16 cellular contexts compared by ENCODE assay signal in the genomic region with DNA sequence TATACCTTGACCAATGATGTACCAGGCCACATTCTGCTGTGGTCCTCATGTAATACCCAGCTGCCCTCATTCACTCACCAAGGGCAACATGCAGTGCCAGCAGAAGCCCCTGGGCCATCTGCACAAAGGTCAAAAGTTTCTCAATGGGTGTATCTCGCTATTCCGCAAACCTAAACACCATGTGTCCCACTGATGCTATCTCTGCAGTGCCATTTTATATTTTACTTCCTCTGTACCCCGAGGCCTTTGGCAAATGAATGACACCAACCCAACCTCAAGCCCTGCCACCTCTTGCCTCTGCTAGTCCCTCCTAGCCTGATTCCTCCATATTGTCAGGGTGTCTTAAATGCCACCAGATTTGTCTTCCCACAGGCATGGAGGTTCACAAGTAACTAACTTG. TPM values are rescaled to one million over a fixed set of nuclear protein-coding genes. Genes with fewer than 3 reads are reported as not detected.
DNase-seq lines count a peak whose midpoint lies in the region; ATAC-seq and TF ChIP-seq lines count a peak whose summit lies in the region.
"Had no signal": no experiment of that assay in that cellular context is flagged by ENCODE, and none has a peak within 500 bp of the region (broad histone marks: within the 10 kb centered on the region; RNA-seq: fewer than 3 reads in every experiment).

No MANE protein-coding gene starts in this region.

- CTCF ChIA-PET in activated naive CD4-positive, alpha-beta T cell treated with anti-CD3 and anti-CD28 coated beads, Interleukin-2, amount 10 ng/mL, durations not matched to agents 7 days and 5 days (lab: Charles Lee): no interaction called here

- 90 to 96% methylated on average over 3 of the region's 3 CpGs for WGBS in sigmoid colon, 2 donors
- WGBS in testis, 2 donors: 92 to 100% methylated on average over 3 of the region's 3 CpGs

- peaks cover 19% of the 10 kb centered on the region for H3K4me1 Mint-ChIP-seq in activated naive CD4-positive, alpha-beta T cell treated with anti-CD3 and anti-CD28 coated beads, Interleukin-2, amount 10 ng/mL, durations not matched to agents 7 days and 5 days
- H3K4me1 Mint-ChIP-seq in central memory CD8-positive, alpha-beta T cell: peaks cover 13% of the 10 kb centered on the region

- H3K27ac ChIP-seq in sigmoid colon: peak overlapping the region in 3 of 4 donors; percentile 50 to 73 (median 73)
- peak overlapping the region in 1 of 2 donors; percentile 84 for H3K27ac ChIP-seq in testis
- H3K27ac ChIP-seq: neutrophil had no signal

- ATAC-seq in central memory CD8-positive, alpha-beta T cell (replicated peaks; ENCODE audit: extremely low read depth, poor library complexity, severe bottlenecking): no peak

- H3K4me3 ChIP-seq in sigmoid colon (no peak overlapping the region), testis (no peak overlapping the region)
- H3K4me3 ChIP-seq: HAP-1, skin epidermis had no signal

- TF ChIP-seq EP300 in sigmoid colon (IDR thresholded peaks at IDR 0.05): no peak

- TF ChIP-seq POLR2A in sigmoid colon (IDR thresholded peaks at IDR 0.05) (no peak), testis (IDR thresholded peaks at IDR 0.05) (no peak)

- no peak for DNase-seq in activated naive CD4-positive, alpha-beta T cell treated with anti-CD3 and anti-CD28 coated beads, Interleukin-2, amount 10 ng/mL, durations not matched to agents 7 days and 5 days
- no peak for DNase-seq in activated naive CD4-positive, alpha-beta T cell treated with anti-CD3 and anti-CD28 coated beads, Interleukin-2, amount 50 U/mL, for 16 hours
- DNase-seq in Daoy (ENCODE audit: low read depth): peak; percentile 9
- no peak for DNase-seq in central memory CD8-positive, alpha-beta T cell (ENCODE audit: low spot score in 2 of 2)
- no peak for DNase-seq in sigmoid colon
- DNase-seq in UCSD-AML1 (lab: John Stamatoyannopoulos, UW; ENCODE audit: unreplicated experiment): no peak
- no peak for DNase-seq in testis
- no peak for DNase-seq in HuH-7.5 (ENCODE audit: low spot score)
- DNase-seq: cerebellar nuclear complex, foreskin melanocyte, NCI-H187 treated with DMSO at 0.1 percent for 48 hours, NCI-H524, SK-N-SH had no signal

- no peaks in the 10 kb centered on the region for H3K9me3 Mint-ChIP-seq in activated naive CD4-positive, alpha-beta T cell treated with anti-CD3 and anti-CD28 coated beads, Interleukin-2, amount 10 ng/mL, durations not matched to agents 7 days and 5 days
- H3K9me3 Mint-ChIP-seq in central memory CD8-positive, alpha-beta T cell: no peaks in the 10 kb centered on the region

- H3K4me3 Mint-ChIP-seq in activated naive CD4-positive, alpha-beta T cell treated with anti-CD3 and anti-CD28 coated beads, Interleukin-2, amount 10 ng/mL, durations not matched to agents 7 days and 5 days: no peak overlapping the region
- H3K4me3 Mint-ChIP-seq in central memory CD8-positive, alpha-beta T cell: no peak overlapping the region

- TF ChIP-seq CTCF in sigmoid colon (IDR thresholded peaks at IDR 0.05) (no peak), testis (IDR thresholded peaks at IDR 0.05) (no peak)

- intact Hi-C loops in sigmoid colon (cut with DNase I): no loop called here
- intact Hi-C loops in testis (cut with DNase I; ENCODE audit: low total_unique reads): no loop called here

- H3K27me3 ChIP-seq in sigmoid colon (no peaks in the 10 kb centered on the region), testis (no peaks in the 10 kb centered on the region)
- H3K27me3 ChIP-seq: neutrophil had no signal

- peaks cover 0 to 19% (median 5%) of the 10 kb centered on the region in 4 donors for H3K36me3 ChIP-seq in sigmoid colon
- H3K36me3 ChIP-seq in testis (ENCODE audit: low read depth, missing control alignments): no peaks in the 10 kb centered on the region

- H3K9me3 ChIP-seq in sigmoid colon: no peaks in the 10 kb centered on the region
- no peaks in the 10 kb centered on the region for H3K9me3 ChIP-seq in testis
- H3K9me3 ChIP-seq: HAP-1, neutrophil, SK-N-SH had no signal

- H3K27ac Mint-ChIP-seq in activated naive CD4-positive, alpha-beta T cell treated with anti-CD3 and anti-CD28 coated beads, Interleukin-2, amount 10 ng/mL, durations not matched to agents 7 days and 5 days: peak overlapping the region; percentile 12
- H3K27ac Mint-ChIP-seq in central memory CD8-positive, alpha-beta T cell (ENCODE audit: low read depth): peak overlapping the region; percentile 73

- H3K27me3 Mint-ChIP-seq in activated naive CD4-positive, alpha-beta T cell treated with anti-CD3 and anti-CD28 coated beads, Interleukin-2, amount 10 ng/mL, durations not matched to agents 7 days and 5 days: no peaks in the 10 kb centered on the region
- H3K27me3 Mint-ChIP-seq in central memory CD8-positive, alpha-beta T cell: no peaks in the 10 kb centered on the region

- H3K4me1 ChIP-seq in sigmoid colon (peaks cover 0 to 36% (median 32%) of the 10 kb centered on the region in 4 donors), testis (peaks cover 30% of the 10 kb centered on the region)

- peaks cover 70% of the 10 kb centered on the region for H3K36me3 Mint-ChIP-seq in activated naive CD4-positive, alpha-beta T cell treated with anti-CD3 and anti-CD28 coated beads, Interleukin-2, amount 10 ng/mL, durations not matched to agents 7 days and 5 days
- H3K36me3 Mint-ChIP-seq in central memory CD8-positive, alpha-beta T cell (ENCODE audit: insufficient read depth): peaks cover 29% of the 10 kb centered on the region

RNA-seq across cellular contexts. Expression of a gene that starts 59.2 kb away (rescaled TPM):
- total RNA-seq in Daoy (2014; rRNA removed; shearing (Covaris generic)): 99.4 and 114 TPM in 2 replicates
- total RNA-seq in sigmoid colon (10 to 100 TPM; 22.4 to 35.9 (median 29.3) TPM), testis (10 to 100 TPM; 36.4 to 36.6 TPM)
- polyA plus RNA-seq in sigmoid colon (10 to 100 TPM; 34.5 to 48.1 (median 36.0) TPM), testis (ENCODE audit: insufficient read depth, low read depth, low replicate concordance) (40.4 TPM)

RNA-seq across cellular contexts. Expression of a gene that starts 59.3 kb away (rescaled TPM):
- total RNA-seq in Daoy (2014; rRNA removed; shearing (Covaris generic)): 3.2 and 10.7 TPM in 2 replicates
- total RNA-seq in sigmoid colon (1 to 10 TPM; 1.2 to 3.8 (median 1.4) TPM), testis (10 to 100 TPM; 23.5 to 42.2 TPM)
- polyA plus RNA-seq in sigmoid colon (1 to 10 TPM in 2 of 3 donors, under 1 TPM in 1; 0.36 to 2.3 (median 1.2) TPM), testis (ENCODE audit: insufficient read depth, low read depth, low replicate concordance) (31.9 TPM)
